ENCODE assay signal across 10 cellular contexts in the genomic region with DNA sequence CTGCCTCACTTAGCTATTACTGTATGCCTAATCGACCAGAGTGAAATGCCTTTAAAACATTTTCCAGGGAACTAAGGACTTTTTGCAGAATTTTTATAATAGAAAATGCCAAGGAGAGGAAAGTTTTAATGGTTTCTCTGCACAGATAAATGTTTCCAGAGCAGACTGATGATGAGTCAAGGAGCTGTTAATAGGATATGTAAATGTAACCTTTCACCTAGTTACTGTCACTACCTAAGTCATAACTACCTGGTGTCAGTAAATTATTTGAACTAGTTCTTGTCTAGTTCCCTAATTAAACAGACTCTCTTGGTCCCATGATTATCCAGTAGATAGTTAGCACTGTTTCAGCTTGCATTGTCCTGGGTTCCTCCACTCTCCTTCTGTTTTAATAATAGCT. TPM values are rescaled to one million over a fixed set of nuclear protein-coding genes. Genes with fewer than 3 reads are reported as not detected.
A peak's percentile ranks its signal among the peaks of the same experiment; 100 is the strongest.
DNase-seq lines count a peak whose midpoint lies in the region; ATAC-seq, FAIRE-seq and TF ChIP-seq lines count a peak whose summit lies in the region.
"Had no signal": no experiment of that assay in that cellular context is flagged by ENCODE, and none has a peak within 500 bp of the region (broad histone marks: within the 10 kb centered on the region; RNA-seq: fewer than 3 reads in every experiment).

No MANE protein-coding gene starts in this region.

- no peaks in the 10 kb centered on the region for H3K9me3 Mint-ChIP-seq in astrocyte (ENCODE audit: unreplicated experiment)

- H3K9me3 ChIP-seq in astrocyte (ENCODE audit: insufficient read depth, low read depth, low read length) (no peaks in the 10 kb centered on the region), skeletal muscle tissue (ENCODE audit: control insufficient read depth in 3 of 3, low read length in 3 of 3) (no peaks in the 10 kb centered on the region)

- H3K36me3 ChIP-seq in astrocyte (ENCODE audit: insufficient read depth, low read length) (no peaks in the 10 kb centered on the region), skeletal muscle tissue (ENCODE audit: control insufficient read depth in 3 of 3, insufficient read depth in 3 of 3, low read length in 3 of 3) (no peaks in the 10 kb centered on the region)

- peaks cover 2% of the 10 kb centered on the region for H3K36me3 Mint-ChIP-seq in astrocyte (ENCODE audit: low read depth, unreplicated experiment)

- no peak for TF ChIP-seq CTCF in astrocyte (IDR thresholded peaks at IDR 0.05; ENCODE audit: insufficient read depth, low read depth, low read length)

- no peak for DNase-seq in activated CD4-positive, CD25-positive, alpha-beta regulatory T cell treated with anti-CD3 and anti-CD28 coated beads, Interleukin-2, amount 50 U/mL, for 72 hours
- no peak for DNase-seq in astrocyte (ENCODE audit: low read depth)
- DNase-seq in posterior vena cava (ENCODE audit: low spot score): no peak
- DNase-seq: NCI-H187 had no signal

- peak; percentile 64 to 65 for ATAC-seq in activated CD4-positive, CD25-positive, alpha-beta regulatory T cell treated with anti-CD3 and anti-CD28 coated beads, Interleukin-2, amount 50 U/mL, for 24 hours
- ATAC-seq in HG02973 (IDR thresholded peaks at IDR 0.05; ENCODE audit: unreplicated experiment) (peak; percentile 29), HG02981 (IDR thresholded peaks at IDR 0.05; ENCODE audit: unreplicated experiment) (no peak), HG03108 (IDR thresholded peaks at IDR 0.05; ENCODE audit: unreplicated experiment) (no peak)

- no peak overlapping the region for H3K4me2 ChIP-seq in astrocyte (ENCODE audit: low read length)

- H3K4me3 Mint-ChIP-seq in astrocyte (ENCODE audit: unreplicated experiment): no peak overlapping the region

- H3K4me3 ChIP-seq in astrocyte (ENCODE audit: insufficient read depth, low read depth, low read length) (no peak overlapping the region), skeletal muscle tissue (ENCODE audit: low read length in 3 of 3) (peak overlapping the region in 1 of 3 donors; percentile 10)

- H3K4me1 ChIP-seq in astrocyte (ENCODE audit: insufficient read depth, low read length) (peaks cover 18% of the 10 kb centered on the region), skeletal muscle tissue (ENCODE audit: control insufficient read depth in 3 of 3, insufficient read depth in 3 of 3, low read length in 3 of 3) (peaks cover 28 to 45% (median 37%) of the 10 kb centered on the region in 3 donors)

- intact Hi-C loops in posterior vena cava (cut with DNase I): no loop called here

- H3K27ac Mint-ChIP-seq in astrocyte (ENCODE audit: unreplicated experiment): peak overlapping the region; percentile 13

- peaks cover 4% of the 10 kb centered on the region for H4K20me1 ChIP-seq in astrocyte (ENCODE audit: insufficient read depth, low read length)

- H2AFZ ChIP-seq in astrocyte (ENCODE audit: low read depth, low read length): no peak overlapping the region

- H3K27me3 Mint-ChIP-seq in astrocyte (ENCODE audit: low read depth, unreplicated experiment): no peaks in the 10 kb centered on the region

- H3K9ac ChIP-seq in astrocyte (ENCODE audit: low read length) (no peak overlapping the region), skeletal muscle tissue (ENCODE audit: low read depth in 1 of 3, low read length in 3 of 3) (peak overlapping the region in 2 of 3 donors; percentile 1 to 23)

- H3K27ac ChIP-seq in astrocyte (ENCODE audit: low read depth, low read length) (no peak overlapping the region), skeletal muscle tissue (ENCODE audit: low read depth, low read length) (peak overlapping the region; percentile 64)
- H3K27ac ChIP-seq: HL-60 had no signal

- FAIRE-seq in astrocyte (lab: Jason Lieb, UNC): no peak

- peaks cover 58% of the 10 kb centered on the region for H3K4me1 Mint-ChIP-seq in astrocyte (ENCODE audit: low read depth, unreplicated experiment)

- H3K27me3 ChIP-seq in astrocyte (ENCODE audit: insufficient read depth, low read length) (no peaks in the 10 kb centered on the region), skeletal muscle tissue (ENCODE audit: control insufficient read depth in 3 of 3, insufficient read depth in 3 of 3, low read length in 3 of 3) (no peaks in the 10 kb centered on the region)

- H3K79me2 ChIP-seq in astrocyte (ENCODE audit: insufficient read depth, low read length): peaks cover 60% of the 10 kb centered on the region

RNA-seq across cellular contexts. Expression of a gene that starts 7.7 kb away (rescaled TPM):
- total RNA-seq in astrocyte: 259 and 301 TPM in 2 replicates
- total RNA-seq in skeletal muscle tissue: 95.5 TPM
- 100 to 1,000 TPM; 340 to 357 TPM for total RNA-seq in posterior vena cava

Comparison
In these comparisons a context has a peak if more than half of its experiments do, and no peak if none do; other contexts are left out.
1. ATAC-seq: peak in activated CD4-positive, CD25-positive, alpha-beta regulatory T cell treated with anti-CD3 and anti-CD28 coated beads, Interleukin-2, amount 50 U/mL, for 24 hours (2 of 2) and HG02973 (single experiment); none in HG02981 (single experiment) and HG03108 (single experiment).